Comparison of ENCODE assay signal across 16 cellular contexts in genomic region chr17:18156171-18156975, GRCh38. TPM values are rescaled to one million over a fixed set of nuclear protein-coding genes. Genes with fewer than 3 reads are reported as not detected.
A peak's percentile ranks its signal among the peaks of the same experiment; 100 is the strongest.
DNase-seq lines count a peak whose midpoint lies in the region; ATAC-seq and TF ChIP-seq lines count a peak whose summit lies in the region.
"Had no signal": no experiment of that assay in that cellular context is flagged by ENCODE, and none has a peak within 500 bp of the region (broad histone marks: within the 10 kb centered on the region; RNA-seq: fewer than 3 reads in every experiment).

No MANE protein-coding gene starts in this region.

- H4K20me1 ChIP-seq in PC-3 (ENCODE audit: low read length) = no peaks in the 10 kb centered on the region

- H3K9me3 ChIP-seq in PC-3 (ENCODE audit: low read length) (no peaks in the 10 kb centered on the region), heart right ventricle (no peaks in the 10 kb centered on the region)
- H3K9me3 ChIP-seq: SJCRH30 had no signal

- peak; percentile 30 for DNase-seq in A172 (ENCODE audit: low spot score)
- peak; percentile 55 for DNase-seq in ELR (ENCODE audit: low read depth)
- no peak for DNase-seq in PC-3
- peak; percentile 52 for DNase-seq in fibroblast of mammary gland (ENCODE audit: low read depth)
- no peak for DNase-seq in dedifferentiated amniotic fluid mesenchymal stem cell (ENCODE audit: extremely low spot score)
- no peak for DNase-seq in heart right ventricle
- DNase-seq: activated CD8-positive, alpha-beta memory T cell treated with anti-CD3 and anti-CD28 coated beads, Interleukin-2, amount 50 U/mL, for 4 hours; GF-D8; mesendoderm; NCI-H1436; SJCRH30; stimulated activated CD4-positive, alpha-beta T cell treated with anti-CD3 and anti-CD28 coated beads, Interleukin-15, amount 100 ng/mL, for 24 hours had no signal

- H3K27ac ChIP-seq in PC-3 (ENCODE audit: low read length) (no peak overlapping the region), heart right ventricle (peak overlapping the region in 2 of 10 donors; percentile 1 to 7)
- H3K27ac ChIP-seq: parathyroid adenoma, SJCRH30, VCaP had no signal

- H3K4me3 ChIP-seq in PC-3 (ENCODE audit: low read length) (no peak overlapping the region), fibroblast of mammary gland (ENCODE audit: control insufficient read depth, low read depth, low read length) (no peak overlapping the region), heart right ventricle (no peak overlapping the region)
- H3K4me3 ChIP-seq: SJCRH30 had no signal

- POLR2A ChIA-PET in PC-3 (lab: Charles Lee; ENCODE audit: unreplicated experiment) = no interaction called here

- no peaks in the 10 kb centered on the region for H3K79me2 ChIP-seq in PC-3 (ENCODE audit: low read length)
- H3K79me2 ChIP-seq: parathyroid adenoma had no signal

- intact Hi-C loops in PC-3 (cut with micrococcal nuclease) (no loop called here), heart right ventricle (cut with DNase I) (no loop called here)

- H3K4me1 ChIP-seq in PC-3 (ENCODE audit: insufficient read depth, low read length) = no peaks in the 10 kb centered on the region
- peaks cover 0 to 30% (median 19%) of the 10 kb centered on the region in 9 donors for H3K4me1 ChIP-seq in heart right ventricle
- H3K4me1 ChIP-seq: parathyroid adenoma had no signal

- H3K27me3 ChIP-seq in PC-3 (ENCODE audit: low read length) = no peaks in the 10 kb centered on the region
- H3K27me3 ChIP-seq in heart right ventricle = no peaks in the 10 kb centered on the region
- H3K27me3 ChIP-seq: SJCRH30 had no signal

- H3K36me3 ChIP-seq in PC-3 (ENCODE audit: low read depth, low read length) (no peaks in the 10 kb centered on the region), heart right ventricle (no peaks in the 10 kb centered on the region)
- H3K36me3 ChIP-seq: SJCRH30 had no signal

- no TSS peak for BruUV-seq in PC-3 (replicated peaks; lab: Mats Ljungman, UMichigan)

- H3K4me2 ChIP-seq in PC-3 (ENCODE audit: low read length) = no peak overlapping the region

- 75 to 82% methylated on average over 8 of the region's 8 CpGs for WGBS in heart right ventricle, 2 donors

- ATAC-seq in PC-3 (0 out of 2 replicates have a peak, but pooled peaks have one; percentile 15), heart right ventricle (no peak), HG03175 (IDR thresholded peaks at IDR 0.05; ENCODE audit: unreplicated experiment) (no peak), GM19328 (IDR thresholded peaks at IDR 0.05; ENCODE audit: unreplicated experiment) (no peak)

- no peak overlapping the region for H3K9ac ChIP-seq in PC-3 (ENCODE audit: low read length)
- H3K9ac ChIP-seq: parathyroid adenoma had no signal

- CTCF ChIA-PET in PC-3 (lab: Charles Lee) = no interaction called here

- H3K9me2 ChIP-seq in PC-3 (replicated peaks; ENCODE audit: low read length) = no peaks in the 10 kb centered on the region

- TF ChIP-seq CTCF in PC-3 (conservative IDR thresholded peaks at IDR 0.05; ENCODE audit: low read depth, low read length) = no peak
- TF ChIP-seq CTCF in fibroblast of mammary gland (conservative IDR thresholded peaks at IDR 0.05; ENCODE audit: control insufficient read depth, insufficient read depth, low read depth, low read length) = no peak
- no peak for TF ChIP-seq CTCF in heart right ventricle (IDR thresholded peaks at IDR 0.05)

- H3F3A ChIP-seq in PC-3 (ENCODE audit: low read length, unreplicated experiment) = no peaks in the 10 kb centered on the region

- no peak overlapping the region for H2AFZ ChIP-seq in PC-3 (ENCODE audit: low read length)
- H2AFZ ChIP-seq: parathyroid adenoma had no signal

RNA-seq across cellular contexts. Expression of gene ALKBH5, which starts 27.3 kb away (rescaled TPM):
- total RNA-seq in A172 (2014; rRNA removed; shearing (Covaris generic)) = 107 and 116 TPM in 2 replicates
- total RNA-seq in PC-3 (2014; rRNA removed) = 207 and 227 TPM in 2 replicates
- total RNA-seq in heart right ventricle = 100 to 1,000 TPM; 163 to 208 (median 194) TPM
- polyA plus RNA-seq in heart right ventricle = 10 to 100 TPM; 72.6 to 80.3 TPM

RNA-seq across cellular contexts. Expression of gene MYO15A, which starts 47.8 kb away (rescaled TPM):
- 0.02 and 0.09 TPM in 2 replicates for total RNA-seq in A172 (2014; rRNA removed; shearing (Covaris generic))
- total RNA-seq in PC-3 (2014; rRNA removed) = 0.26 TPM in 1 of 2 replicates, not detected in the other
- total RNA-seq in heart right ventricle = under 1 TPM in 7 of 10 donors, not detected in 3; 0.11 to 0.58 (median 0.26) TPM
- 1 to 10 TPM in 1 of 2 donors, under 1 TPM in 1; 0.35 to 1.2 TPM for polyA plus RNA-seq in heart right ventricle

Comparison
In these comparisons a context has a peak if more than half of its experiments do, and no peak if none do; other contexts are left out.
1. DNase-seq: peak in A172 (single experiment), ELR (single experiment) and fibroblast of mammary gland (single experiment); none in PC-3 (single experiment), dedifferentiated amniotic fluid mesenchymal stem cell (single experiment) and heart right ventricle (0 of 2).